Comparison of ENCODE assay signal across 1 cellular context in genomic region chr16:57260294-57260929, GRCh38.
TF ChIP-seq lines count a peak whose summit lies in the region.

No MANE protein-coding gene starts in this region.

TF ChIP-seq in GM23338, 12 proteins besides CTCF, POLR2A, EP300 and RAD21 (continued from another document):
- TF ChIP-seq REST (IDR thresholded peaks at IDR 0.05; ENCODE audit: unreplicated experiment) (no peak), ZNF114 (CRISPR knock-in tag; IDR thresholded peaks at IDR 0.05) (no peak)
